In genomic region chr1:48077860-48078259, GRCh38 we compare ENCODE assay signal across 1 cellular context.
A peak's percentile ranks its signal among the peaks of the same experiment; 100 is the strongest.
TF ChIP-seq lines count a peak whose summit lies in the region.

No MANE protein-coding gene starts in this region.

TF ChIP-seq in HEK293, 187 proteins besides CTCF, POLR2A, EP300 and RAD21 (continued from another document and continues in another):
- no peak for TF ChIP-seq ZSCAN18 (tag by site-specific recombination; IDR thresholded peaks at IDR 0.05)
- TF ChIP-seq, protein P1, sequence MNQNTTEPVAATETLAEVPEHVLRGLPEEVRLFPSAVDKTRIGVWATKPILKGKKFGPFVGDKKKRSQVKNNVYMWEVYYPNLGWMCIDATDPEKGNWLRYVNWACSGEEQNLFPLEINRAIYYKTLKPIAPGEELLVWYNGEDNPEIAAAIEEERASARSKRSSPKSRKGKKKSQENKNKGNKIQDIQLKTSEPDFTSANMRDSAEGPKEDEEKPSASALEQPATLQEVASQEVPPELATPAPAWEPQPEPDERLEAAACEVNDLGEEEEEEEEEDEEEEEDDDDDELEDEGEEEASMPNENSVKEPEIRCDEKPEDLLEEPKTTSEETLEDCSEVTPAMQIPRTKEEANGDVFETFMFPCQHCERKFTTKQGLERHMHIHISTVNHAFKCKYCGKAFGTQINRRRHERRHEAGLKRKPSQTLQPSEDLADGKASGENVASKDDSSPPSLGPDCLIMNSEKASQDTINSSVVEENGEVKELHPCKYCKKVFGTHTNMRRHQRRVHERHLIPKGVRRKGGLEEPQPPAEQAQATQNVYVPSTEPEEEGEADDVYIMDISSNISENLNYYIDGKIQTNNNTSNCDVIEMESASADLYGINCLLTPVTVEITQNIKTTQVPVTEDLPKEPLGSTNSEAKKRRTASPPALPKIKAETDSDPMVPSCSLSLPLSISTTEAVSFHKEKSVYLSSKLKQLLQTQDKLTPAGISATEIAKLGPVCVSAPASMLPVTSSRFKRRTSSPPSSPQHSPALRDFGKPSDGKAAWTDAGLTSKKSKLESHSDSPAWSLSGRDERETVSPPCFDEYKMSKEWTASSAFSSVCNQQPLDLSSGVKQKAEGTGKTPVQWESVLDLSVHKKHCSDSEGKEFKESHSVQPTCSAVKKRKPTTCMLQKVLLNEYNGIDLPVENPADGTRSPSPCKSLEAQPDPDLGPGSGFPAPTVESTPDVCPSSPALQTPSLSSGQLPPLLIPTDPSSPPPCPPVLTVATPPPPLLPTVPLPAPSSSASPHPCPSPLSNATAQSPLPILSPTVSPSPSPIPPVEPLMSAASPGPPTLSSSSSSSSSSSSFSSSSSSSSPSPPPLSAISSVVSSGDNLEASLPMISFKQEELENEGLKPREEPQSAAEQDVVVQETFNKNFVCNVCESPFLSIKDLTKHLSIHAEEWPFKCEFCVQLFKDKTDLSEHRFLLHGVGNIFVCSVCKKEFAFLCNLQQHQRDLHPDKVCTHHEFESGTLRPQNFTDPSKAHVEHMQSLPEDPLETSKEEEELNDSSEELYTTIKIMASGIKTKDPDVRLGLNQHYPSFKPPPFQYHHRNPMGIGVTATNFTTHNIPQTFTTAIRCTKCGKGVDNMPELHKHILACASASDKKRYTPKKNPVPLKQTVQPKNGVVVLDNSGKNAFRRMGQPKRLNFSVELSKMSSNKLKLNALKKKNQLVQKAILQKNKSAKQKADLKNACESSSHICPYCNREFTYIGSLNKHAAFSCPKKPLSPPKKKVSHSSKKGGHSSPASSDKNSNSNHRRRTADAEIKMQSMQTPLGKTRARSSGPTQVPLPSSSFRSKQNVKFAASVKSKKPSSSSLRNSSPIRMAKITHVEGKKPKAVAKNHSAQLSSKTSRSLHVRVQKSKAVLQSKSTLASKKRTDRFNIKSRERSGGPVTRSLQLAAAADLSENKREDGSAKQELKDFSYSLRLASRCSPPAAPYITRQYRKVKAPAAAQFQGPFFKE (tag by site-specific recombination; IDR thresholded peaks at IDR 0.05; ENCODE audit: borderline replicate concordance) = no peak
- TF ChIP-seq KLF16 (tag by site-specific recombination; IDR thresholded peaks at IDR 0.05) = no peak
- peak; percentile 91 for TF ChIP-seq KLF17 (tag by site-specific recombination; IDR thresholded peaks at IDR 0.05)
- TF ChIP-seq ZNF292 (tag by site-specific recombination; IDR thresholded peaks at IDR 0.05; ENCODE audit: borderline replicate concordance, low read depth) = no peak
- no peak for TF ChIP-seq SETDB1 (IDR thresholded peaks at IDR 0.05; ENCODE audit: insufficient read length, low read length)
- TF ChIP-seq RBAK (tag by site-specific recombination; IDR thresholded peaks at IDR 0.05) = no peak
- peak; percentile 94 for TF ChIP-seq WT1 (tag by site-specific recombination; IDR thresholded peaks at IDR 0.05)
- peak; percentile 98 for TF ChIP-seq MZF1 (tag by site-specific recombination; IDR thresholded peaks at IDR 0.05; ENCODE audit: borderline replicate concordance)
- no peak for TF ChIP-seq ZNF426 (tag by site-specific recombination; IDR thresholded peaks at IDR 0.05)
- TF ChIP-seq ZBTB8A (tag by site-specific recombination; IDR thresholded peaks at IDR 0.05) = peak; percentile 72
- no peak for TF ChIP-seq ZNF768 (tag by site-specific recombination; IDR thresholded peaks at IDR 0.05)
- no peak for TF ChIP-seq ZNF677 (tag by site-specific recombination; IDR thresholded peaks at IDR 0.05)
- TF ChIP-seq ZNF629 (tag by site-specific recombination; IDR thresholded peaks at IDR 0.05) = peak; percentile 25; the same call in 1 of the 2 replicates
- TF ChIP-seq ZNF239 (tag by site-specific recombination; IDR thresholded peaks at IDR 0.05) = no peak
- TF ChIP-seq, protein P2, sequence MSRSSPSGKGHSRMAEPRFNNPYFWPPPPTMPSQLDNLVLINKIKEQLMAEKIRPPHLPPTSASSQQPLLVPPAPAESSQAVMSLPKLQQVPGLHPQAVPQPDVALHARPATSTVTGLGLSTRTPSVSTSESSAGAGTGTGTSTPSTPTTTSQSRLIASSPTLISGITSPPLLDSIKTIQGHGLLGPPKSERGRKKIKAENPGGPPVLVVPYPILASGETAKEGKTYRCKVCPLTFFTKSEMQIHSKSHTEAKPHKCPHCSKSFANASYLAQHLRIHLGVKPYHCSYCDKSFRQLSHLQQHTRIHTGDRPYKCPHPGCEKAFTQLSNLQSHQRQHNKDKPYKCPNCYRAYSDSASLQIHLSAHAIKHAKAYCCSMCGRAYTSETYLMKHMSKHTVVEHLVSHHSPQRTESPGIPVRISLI (tag by site-specific recombination; IDR thresholded peaks at IDR 0.05) = no peak
- TF ChIP-seq ZNF354C (tag by site-specific recombination; IDR thresholded peaks at IDR 0.05; ENCODE audit: borderline replicate concordance, low read depth) = no peak
- TF ChIP-seq, protein P3, sequence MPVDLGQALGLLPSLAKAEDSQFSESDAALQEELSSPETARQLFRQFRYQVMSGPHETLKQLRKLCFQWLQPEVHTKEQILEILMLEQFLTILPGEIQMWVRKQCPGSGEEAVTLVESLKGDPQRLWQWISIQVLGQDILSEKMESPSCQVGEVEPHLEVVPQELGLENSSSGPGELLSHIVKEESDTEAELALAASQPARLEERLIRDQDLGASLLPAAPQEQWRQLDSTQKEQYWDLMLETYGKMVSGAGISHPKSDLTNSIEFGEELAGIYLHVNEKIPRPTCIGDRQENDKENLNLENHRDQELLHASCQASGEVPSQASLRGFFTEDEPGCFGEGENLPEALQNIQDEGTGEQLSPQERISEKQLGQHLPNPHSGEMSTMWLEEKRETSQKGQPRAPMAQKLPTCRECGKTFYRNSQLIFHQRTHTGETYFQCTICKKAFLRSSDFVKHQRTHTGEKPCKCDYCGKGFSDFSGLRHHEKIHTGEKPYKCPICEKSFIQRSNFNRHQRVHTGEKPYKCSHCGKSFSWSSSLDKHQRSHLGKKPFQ (tag by site-specific recombination; IDR thresholded peaks at IDR 0.05) = 0 out of 2 replicates have a peak, but pooled peaks have one; percentile 49
- peak; percentile 77 for TF ChIP-seq ZXDB (tag by site-specific recombination; IDR thresholded peaks at IDR 0.05)
- peak; percentile 35; the same call in 1 of the 2 replicates for TF ChIP-seq TCF7L2 (IDR thresholded peaks at IDR 0.05; ENCODE audit: borderline replicate concordance, low read depth, low read length)
- TF ChIP-seq ZFHX2 (tag by site-specific recombination; conservative IDR thresholded peaks at IDR 0.05) = peak; percentile 53
- peak; percentile 47; the same call in 1 of the 2 replicates for TF ChIP-seq ZEB2 (tag by site-specific recombination; IDR thresholded peaks at IDR 0.05)
- peak; percentile 74 for TF ChIP-seq PRDM4 (tag by site-specific recombination; IDR thresholded peaks at IDR 0.05)
- peak; percentile 63; the same call in 1 of the 2 replicates for TF ChIP-seq KLF7 (tag by site-specific recombination; IDR thresholded peaks at IDR 0.05; ENCODE audit: borderline replicate concordance)
- TF ChIP-seq ZNF112 (tag by site-specific recombination; IDR thresholded peaks at IDR 0.05) = no peak
- peak; percentile 87 for TF ChIP-seq KLF1 (tag by site-specific recombination; IDR thresholded peaks at IDR 0.05)
- no peak for TF ChIP-seq ZNF530 (tag by site-specific recombination; IDR thresholded peaks at IDR 0.05; ENCODE audit: low read depth)
- no peak for TF ChIP-seq KLF9 (tag by site-specific recombination; IDR thresholded peaks at IDR 0.05; ENCODE audit: low read depth)
- no peak for TF ChIP-seq YY2 (tag by site-specific recombination; IDR thresholded peaks at IDR 0.05)
- peak; percentile 90 for TF ChIP-seq GFI1B (tag by site-specific recombination; IDR thresholded peaks at IDR 0.05)
- 0 out of 2 replicates have a peak, but pooled peaks have one; percentile 24 for TF ChIP-seq ZNF580 (tag by site-specific recombination; IDR thresholded peaks at IDR 0.05)
- TF ChIP-seq FEZF1 (tag by site-specific recombination; IDR thresholded peaks at IDR 0.05) = peak; percentile 94
- TF ChIP-seq BCL11A (tag by site-specific recombination; IDR thresholded peaks at IDR 0.05; ENCODE audit: low read depth) = no peak
- TF ChIP-seq, protein P4, sequence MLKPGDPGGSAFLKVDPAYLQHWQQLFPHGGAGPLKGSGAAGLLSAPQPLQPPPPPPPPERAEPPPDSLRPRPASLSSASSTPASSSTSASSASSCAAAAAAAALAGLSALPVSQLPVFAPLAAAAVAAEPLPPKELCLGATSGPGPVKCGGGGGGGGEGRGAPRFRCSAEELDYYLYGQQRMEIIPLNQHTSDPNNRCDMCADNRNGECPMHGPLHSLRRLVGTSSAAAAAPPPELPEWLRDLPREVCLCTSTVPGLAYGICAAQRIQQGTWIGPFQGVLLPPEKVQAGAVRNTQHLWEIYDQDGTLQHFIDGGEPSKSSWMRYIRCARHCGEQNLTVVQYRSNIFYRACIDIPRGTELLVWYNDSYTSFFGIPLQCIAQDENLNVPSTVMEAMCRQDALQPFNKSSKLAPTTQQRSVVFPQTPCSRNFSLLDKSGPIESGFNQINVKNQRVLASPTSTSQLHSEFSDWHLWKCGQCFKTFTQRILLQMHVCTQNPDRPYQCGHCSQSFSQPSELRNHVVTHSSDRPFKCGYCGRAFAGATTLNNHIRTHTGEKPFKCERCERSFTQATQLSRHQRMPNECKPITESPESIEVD (tag by site-specific recombination; IDR thresholded peaks at IDR 0.05) = no peak
- TF ChIP-seq ZSCAN30 (tag by site-specific recombination; IDR thresholded peaks at IDR 0.05) = 0 out of 2 replicates have a peak, but pooled peaks have one; percentile 29
- no peak for TF ChIP-seq ZFP3 (tag by site-specific recombination; IDR thresholded peaks at IDR 0.05; ENCODE audit: low read depth)
- peak; percentile 92 for TF ChIP-seq SP7 (tag by site-specific recombination; IDR thresholded peaks at IDR 0.05)
- peak; percentile 82 for TF ChIP-seq ZIC2 (tag by site-specific recombination; IDR thresholded peaks at IDR 0.05)
- no peak for TF ChIP-seq ZNF658 (tag by site-specific recombination; IDR thresholded peaks at IDR 0.05)
- TF ChIP-seq GLI2 (tag by site-specific recombination; IDR thresholded peaks at IDR 0.05; ENCODE audit: borderline replicate concordance, low read depth) = peak; percentile 37; the same call in 1 of the 2 replicates
- no peak for TF ChIP-seq ZNF621 (tag by site-specific recombination; IDR thresholded peaks at IDR 0.05)
- TF ChIP-seq TRIM28 (IDR thresholded peaks at IDR 0.05; ENCODE audit: borderline replicate concordance, low read length) = peak; percentile 77; the same call in 1 of the 2 replicates
- TF ChIP-seq PRDM1 (tag by site-specific recombination; IDR thresholded peaks at IDR 0.05) = no peak
- TF ChIP-seq MYNN (tag by site-specific recombination; IDR thresholded peaks at IDR 0.05; ENCODE audit: borderline replicate concordance) = no peak
- TF ChIP-seq OVOL3 (tag by site-specific recombination; IDR thresholded peaks at IDR 0.05) = peak; percentile 27; the same call in 1 of the 2 replicates
- TF ChIP-seq ZNF248 (tag by site-specific recombination; IDR thresholded peaks at IDR 0.05) = no peak
- 0 out of 2 replicates have a peak, but pooled peaks have one; percentile 52 for TF ChIP-seq ZNF423 (tag by site-specific recombination; IDR thresholded peaks at IDR 0.05)
- no peak for TF ChIP-seq ZNF510 (tag by site-specific recombination; IDR thresholded peaks at IDR 0.05; ENCODE audit: insufficient replicate concordance)
- TF ChIP-seq ZNF473 (tag by site-specific recombination; IDR thresholded peaks at IDR 0.05) = no peak
